22 cellular contexts compared by ENCODE assay signal in the genomic region with DNA sequence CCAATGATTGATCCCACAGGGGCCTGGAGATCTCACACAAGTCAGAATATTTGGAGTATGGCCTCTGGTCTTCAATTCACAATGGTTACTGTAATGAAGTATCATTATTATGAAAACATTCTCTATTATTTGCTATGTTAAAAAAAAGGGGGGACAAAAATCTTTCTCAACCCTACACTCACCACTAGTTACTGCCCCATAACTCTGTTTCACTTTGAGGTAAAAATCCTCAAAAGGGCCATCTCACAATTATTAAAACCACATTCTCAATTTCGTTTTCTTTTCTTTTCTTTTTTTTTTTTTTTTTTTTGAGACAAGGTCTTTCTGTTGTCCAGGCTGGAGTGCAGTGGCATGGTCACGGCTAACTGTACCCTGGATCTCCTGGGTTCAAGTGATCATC. TPM values are rescaled to one million over a fixed set of nuclear protein-coding genes. Genes with fewer than 3 reads are reported as not detected.
"Had no signal": no experiment of that assay in that cellular context is flagged by ENCODE, and none has a peak within 500 bp of the region (broad histone marks: within the 10 kb centered on the region; RNA-seq: fewer than 3 reads in every experiment).

No MANE protein-coding gene starts in this region.

- H3K27me3 ChIP-seq: SJSA1 had no signal

- H3K27ac ChIP-seq: SJSA1 had no signal

- FAIRE-seq: astrocyte, RCC 7860 had no signal

- H3K9me3 ChIP-seq: SJSA1 had no signal

- DNase-seq: activated CD4-positive, alpha-beta T cell treated with anti-CD3 and anti-CD28 coated beads for 48 hours; activated CD4-positive, alpha-beta T cell treated with anti-CD3 and anti-CD28 coated beads, Interleukin-2, amount 50 U/mL, for 48 hours; activated CD4-positive, CD25-positive, alpha-beta regulatory T cell treated with anti-CD3 and anti-CD28 coated beads, Interleukin-2, amount 50 U/mL, for 72 hours; activated effector memory CD4-positive, alpha-beta T cell treated with anti-CD3 and anti-CD28 coated beads, Interleukin-2, amount 50 U/mL, for 16 hours; activated naive CD4-positive, alpha-beta T cell treated with Interleukin-2 at 50 U/mL for 16 hours; activated T-cell treated with anti-CD3 and anti-CD28 coated beads, Interleukin-2, amount 50 U/mL, for 4 hours; amygdala; Kasumi-1; NCI-H1092; NCI-H1417; NCI-H1694; NCI-H2029; NCI-H345; NCI-H510A; NCI-H69; PC-3; SHP77 had no signal

- H3K36me3 ChIP-seq: SJSA1 had no signal

- ATAC-seq: activated T-cell treated with anti-CD3 and anti-CD28 coated beads, Interleukin-2, amount 50 U/mL, for 4 hours; SK-N-SH treated with all-trans-retinoic acid at 6 μM for 48 hours; WTC11 had no signal

- H3K4me3 ChIP-seq: SJSA1 had no signal

- H3K4me1 ChIP-seq: SJSA1 had no signal

RNA-seq across cellular contexts. Expression of a gene that starts 59.6 kb away (rescaled TPM):
- total RNA-seq: activated T-cell treated with anti-CD3 and anti-CD28 coated beads, Interleukin-2, amount 50 U/mL, for 4 hours; astrocyte; PC-3; SJSA1; WTC11 had no signal
